Comparison of ENCODE assay signal across 24 cellular contexts in genomic region chr15:84151205-84151931, GRCh38.
DNase-seq lines count a peak whose midpoint lies in the region; ATAC-seq and TF ChIP-seq lines count a peak whose summit lies in the region.
"Had no signal": no experiment of that assay in that cellular context is flagged by ENCODE, and none has a peak within 500 bp of the region (broad histone marks: within the 10 kb centered on the region; RNA-seq: fewer than 3 reads in every experiment).

No MANE protein-coding gene starts in this region.

- POLR2A ChIA-PET in HEK293 (lab: Yijun Ruan, JAX), result no interaction called here

- H3K4me3 Mint-ChIP-seq in activated T-cell treated with anti-CD3 and anti-CD28 coated beads, Interleukin-2, amount 50 U/mL, for 72 hours, result no peak overlapping the region
- H3K4me3 Mint-ChIP-seq: activated naive CD8-positive, alpha-beta T cell; brain; effector memory CD8-positive, alpha-beta T cell; stimulated activated memory B cell treated with anti-CD40 and anti-IgM and Interleukin-4, amounts not matched to agents 10 μg/mL and 1 μg/mL and 100 μg/mL, for 72 hours; T-helper 17 cell had no signal

- no peaks in the 10 kb centered on the region for H3K27me3 Mint-ChIP-seq in activated T-cell treated with anti-CD3 and anti-CD28 coated beads, Interleukin-2, amount 50 U/mL, for 72 hours (ENCODE audit: low read depth)
- H3K27me3 Mint-ChIP-seq: activated naive CD8-positive, alpha-beta T cell; progenitor cell of endocrine pancreas had no signal

- H3K36me3 ChIP-seq in HEK293 (ENCODE audit: control insufficient read depth in 2 of 2, insufficient read depth in 1 of 2, low read length in 2 of 2), result no peaks in the 10 kb centered on the region
- H3K36me3 ChIP-seq in aorta (ENCODE audit: control insufficient read depth in 1 of 2, insufficient read depth in 2 of 2, low read length in 1 of 2), result no peaks in the 10 kb centered on the region
- H3K36me3 ChIP-seq in brain microvascular endothelial cell (replicated peaks), result no peaks in the 10 kb centered on the region
- H3K36me3 ChIP-seq: BE2C, esophagus squamous epithelium had no signal

- no peaks in the 10 kb centered on the region for H3K4me1 ChIP-seq in HEK293 (ENCODE audit: control insufficient read depth, insufficient read depth, low read length)
- no peaks in the 10 kb centered on the region for H3K4me1 ChIP-seq in aorta (ENCODE audit: control insufficient read depth in 1 of 2, insufficient read depth in 2 of 2, low read length in 2 of 2)
- H3K4me1 ChIP-seq: BE2C, esophagus squamous epithelium had no signal

- no peaks in the 10 kb centered on the region for H3K36me3 Mint-ChIP-seq in activated T-cell treated with anti-CD3 and anti-CD28 coated beads, Interleukin-2, amount 50 U/mL, for 72 hours (ENCODE audit: insufficient read depth in 2 of 2)
- H3K36me3 Mint-ChIP-seq: activated naive CD8-positive, alpha-beta T cell; brain; stimulated activated memory B cell treated with anti-CD40 and anti-IgM and Interleukin-4, amounts not matched to agents 10 μg/mL and 1 μg/mL and 100 μg/mL, for 72 hours had no signal

- 84% methylated on average over 11 of the region's 11 CpGs for WGBS in aorta, 2 donors

- CTCF ChIA-PET in HEK293 (lab: Yijun Ruan, JAX), result no interaction called here

- in situ Hi-C loops in astrocyte of the cerebellum (cut with HindIII; ENCODE audit: low sequenced_read_pairs), result no loop called here
- in situ Hi-C loops in brain microvascular endothelial cell (cut with HindIII; ENCODE audit: low pct_ligation_motif_present, low sequenced_read_pairs), result no loop called here

- H3K4me3 ChIP-seq in HEK293 (ENCODE audit: low read depth, low read length) (no peak overlapping the region), astrocyte of the cerebellum (ENCODE audit: low read depth, low read length) (no peak overlapping the region), aorta (ENCODE audit: low read length in 2 of 2) (no peak overlapping the region), brain microvascular endothelial cell (ENCODE audit: low read depth, low read length) (no peak overlapping the region)
- H3K4me3 ChIP-seq: esophagus squamous epithelium, skin epidermis had no signal

- H3K4me1 Mint-ChIP-seq in activated T-cell treated with anti-CD3 and anti-CD28 coated beads, Interleukin-2, amount 50 U/mL, for 72 hours (ENCODE audit: low read depth), result no peaks in the 10 kb centered on the region
- H3K4me1 Mint-ChIP-seq: T-helper 17 cell had no signal

- H3K27ac ChIP-seq in HEK293 (ENCODE audit: extremely low read depth, low read depth, low read length), result no peak overlapping the region
- no peak overlapping the region for H3K27ac ChIP-seq in aorta (ENCODE audit: low read depth in 1 of 2, low read length in 2 of 2)
- no peak overlapping the region for H3K27ac ChIP-seq in brain microvascular endothelial cell
- H3K27ac ChIP-seq: esophagus squamous epithelium, skin epidermis had no signal

- TF ChIP-seq CTCF in HEK293 (tag by site-specific recombination; IDR thresholded peaks at IDR 0.05) (no peak), astrocyte of the cerebellum (IDR thresholded peaks at IDR 0.05; ENCODE audit: low read depth, low read length, missing control alignments) (no peak), brain microvascular endothelial cell (IDR thresholded peaks at IDR 0.05; ENCODE audit: low read depth, low read length, missing control alignments) (no peak)

- H3K9me3 Mint-ChIP-seq in activated T-cell treated with anti-CD3 and anti-CD28 coated beads, Interleukin-2, amount 50 U/mL, for 72 hours, result no peaks in the 10 kb centered on the region
- H3K9me3 Mint-ChIP-seq: effector memory CD8-positive, alpha-beta T cell; stimulated activated memory B cell treated with anti-CD40 and anti-IgM and Interleukin-4, amounts not matched to agents 10 μg/mL and 1 μg/mL and 100 μg/mL, for 72 hours had no signal

- no peaks in the 10 kb centered on the region for H3K27me3 ChIP-seq in aorta (ENCODE audit: control insufficient read depth in 1 of 2, insufficient read depth in 2 of 2, low read length in 1 of 2)
- H3K27me3 ChIP-seq in brain microvascular endothelial cell (replicated peaks), result no peaks in the 10 kb centered on the region
- H3K27me3 ChIP-seq: BE2C, esophagus squamous epithelium had no signal

- DNase-seq in astrocyte of the cerebellum (ENCODE audit: low read depth) (peak; percentile 3), left kidney (ENCODE audit: low read depth, low spot score) (peak; percentile 95), aorta (no peak), brain microvascular endothelial cell (no peak), NCI-H1436 (lab: John Stamatoyannopoulos, UW) (no peak)
- DNase-seq in activated T-cell treated with anti-CD3 and anti-CD28 coated beads, Interleukin-2, amount 50 U/mL, for 72 hours, result no peak
- DNase-seq: activated CD4-positive, alpha-beta T cell treated with anti-CD3 and anti-CD28 coated beads for 48 hours; BE2C; COR-L47; DMS79; effector memory CD8-positive, alpha-beta T cell; esophagus squamous epithelium; midbrain; NCI-H1092 treated with DMSO at 0.1 percent for 48 hours; NCI-H2081; stimulated activated CD4-positive, alpha-beta T cell treated with anti-CD3 and anti-CD28 coated beads, Interleukin-1b, Interleukin-23, amount 100 ng/mL, for 48 hours; T-helper 17 cell had no signal

- peak; percentile 19 for ATAC-seq in aorta (ENCODE audit: low FRiP score)
- ATAC-seq in activated T-cell treated with anti-CD3 and anti-CD28 coated beads, Interleukin-2, amount 50 U/mL, for 72 hours (replicated peaks in 1 of 2), result no peak
- ATAC-seq: effector memory CD8-positive, alpha-beta T cell; left lobe of liver; stimulated activated memory B cell treated with anti-CD40 and anti-IgM and Interleukin-4, amounts not matched to agents 10 μg/mL and 1 μg/mL and 100 μg/mL, for 72 hours; T-helper 17 cell had no signal

- H3K27ac Mint-ChIP-seq in activated T-cell treated with anti-CD3 and anti-CD28 coated beads, Interleukin-2, amount 50 U/mL, for 72 hours, result no peak overlapping the region
- H3K27ac Mint-ChIP-seq: activated naive CD8-positive, alpha-beta T cell; effector memory CD8-positive, alpha-beta T cell; stimulated activated memory B cell treated with anti-CD40 and anti-IgM and Interleukin-4, amounts not matched to agents 10 μg/mL and 1 μg/mL and 100 μg/mL, for 72 hours; T-helper 17 cell had no signal

- H3K9me3 ChIP-seq in HEK293 (ENCODE audit: control insufficient read depth, insufficient read depth, low read depth, low read length), result no peaks in the 10 kb centered on the region
- H3K9me3 ChIP-seq in aorta (ENCODE audit: control insufficient read depth, low read length), result no peaks in the 10 kb centered on the region
- H3K9me3 ChIP-seq: BE2C, esophagus squamous epithelium had no signal

- intact Hi-C loops in aorta (cut with DNase I), result no loop called here

TF ChIP-seq in HEK293, 187 proteins besides CTCF, POLR2A, EP300 and RAD21 (continues in another document):
- TF ChIP-seq, protein P1, sequence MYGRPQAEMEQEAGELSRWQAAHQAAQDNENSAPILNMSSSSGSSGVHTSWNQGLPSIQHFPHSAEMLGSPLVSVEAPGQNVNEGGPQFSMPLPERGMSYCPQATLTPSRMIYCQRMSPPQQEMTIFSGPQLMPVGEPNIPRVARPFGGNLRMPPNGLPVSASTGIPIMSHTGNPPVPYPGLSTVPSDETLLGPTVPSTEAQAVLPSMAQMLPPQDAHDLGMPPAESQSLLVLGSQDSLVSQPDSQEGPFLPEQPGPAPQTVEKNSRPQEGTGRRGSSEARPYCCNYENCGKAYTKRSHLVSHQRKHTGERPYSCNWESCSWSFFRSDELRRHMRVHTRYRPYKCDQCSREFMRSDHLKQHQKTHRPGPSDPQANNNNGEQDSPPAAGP (tag by site-specific recombination; IDR thresholded peaks at IDR 0.05), result no peak
- TF ChIP-seq ZNF747 (tag by site-specific recombination; IDR thresholded peaks at IDR 0.05) (no peak), ZFP41 (tag by site-specific recombination; IDR thresholded peaks at IDR 0.05; ENCODE audit: borderline replicate concordance) (no peak), ZNF248 (tag by site-specific recombination; IDR thresholded peaks at IDR 0.05) (no peak), OVOL3 (tag by site-specific recombination; IDR thresholded peaks at IDR 0.05) (no peak), HOXD13 (CRISPR knock-in tag; IDR thresholded peaks at IDR 0.05; ENCODE audit: borderline replicate concordance) (no peak), ZNF391 (tag by site-specific recombination; IDR thresholded peaks at IDR 0.05; ENCODE audit: borderline replicate concordance, low read depth) (no peak), PRDM4 (tag by site-specific recombination; IDR thresholded peaks at IDR 0.05) (no peak), RBAK (tag by site-specific recombination; IDR thresholded peaks at IDR 0.05) (no peak), ZNF664 (tag by site-specific recombination; IDR thresholded peaks at IDR 0.05) (no peak), ZIC2 (tag by site-specific recombination; IDR thresholded peaks at IDR 0.05) (peak; percentile 22; the same call in 1 of the 2 replicates), SP2 (tag by site-specific recombination; IDR thresholded peaks at IDR 0.05) (0 out of 2 replicates have a peak, but pooled peaks have one; percentile 10), ZNF658 (tag by site-specific recombination; IDR thresholded peaks at IDR 0.05) (no peak)

Comparison
In these comparisons a context has a peak if more than half of its experiments do, and no peak if none do; other contexts are left out.
1. DNase-seq: peak in astrocyte of the cerebellum (single experiment) and left kidney (single experiment); none in aorta (0 of 2), brain microvascular endothelial cell (single experiment), NCI-H1436 (single experiment) and activated T-cell treated with anti-CD3 and anti-CD28 coated beads, Interleukin-2, amount 50 U/mL, for 72 hours (0 of 2).